Comparison of ENCODE assay signal across 1 cellular context in genomic region chr17:8079291-8080207, GRCh38.
TF ChIP-seq lines count a peak whose summit lies in the region.

No MANE protein-coding gene starts in this region.

TF ChIP-seq in HepG2, 621 proteins besides CTCF, POLR2A, EP300 and RAD21 (continued from another document and continues in another):
- TF ChIP-seq PAXIP1 (CRISPR knock-in tag; conservative IDR thresholded peaks at IDR 0.05) (peak; percentile 51), ARID4A (CRISPR knock-in tag; IDR thresholded peaks at IDR 0.05; ENCODE audit: borderline replicate concordance) (peak; percentile 31), KDM5B (CRISPR knock-in tag; IDR thresholded peaks at IDR 0.05; ENCODE audit: borderline replicate concordance) (peak; percentile 42), ATF7 (IDR thresholded peaks at IDR 0.05) (no peak), ATF7 (CRISPR knock-in tag; IDR thresholded peaks at IDR 0.05) (no peak), NBN (conservative IDR thresholded peaks at IDR 0.05) (no peak), HOXA3 (CRISPR knock-in tag; IDR thresholded peaks at IDR 0.05) (peak; percentile 71), ADNP (CRISPR knock-in tag; IDR thresholded peaks at IDR 0.05) (no peak), ZBTB26 (CRISPR knock-in tag; IDR thresholded peaks at IDR 0.05; ENCODE audit: borderline replicate concordance) (no peak), FLYWCH1 (CRISPR knock-in tag; IDR thresholded peaks at IDR 0.05) (0 out of 2 replicates have a peak, but pooled peaks have one; percentile 54), ZNF615 (CRISPR knock-in tag; IDR thresholded peaks at IDR 0.05; ENCODE audit: borderline replicate concordance) (no peak), ESRRA (CRISPR knock-in tag; IDR thresholded peaks at IDR 0.05; ENCODE audit: low read depth) (peak; percentile 23; the same call in 1 of the 2 replicates), ZNF160 (CRISPR knock-in tag; IDR thresholded peaks at IDR 0.05) (0 out of 2 replicates have a peak, but pooled peaks have one; percentile 18), ARHGAP35 (CRISPR knock-in tag; IDR thresholded peaks at IDR 0.05; ENCODE audit: borderline replicate concordance) (no peak), CENPBD1 (CRISPR knock-in tag; IDR thresholded peaks at IDR 0.05; ENCODE audit: borderline replicate concordance, low read depth) (no peak), MED1 (CRISPR knock-in tag; IDR thresholded peaks at IDR 0.05) (peak; percentile 48), ZNF687 (CRISPR knock-in tag; IDR thresholded peaks at IDR 0.05) (peak; percentile 89), SOX6 (IDR thresholded peaks at IDR 0.05) (no peak), SOX6 (CRISPR knock-in tag; IDR thresholded peaks at IDR 0.05) (peak; percentile 38; the same call in 1 of the 2 replicates), ZNF709 (CRISPR knock-in tag; IDR thresholded peaks at IDR 0.05) (no peak), FOSL2 (CRISPR knock-in tag; IDR thresholded peaks at IDR 0.05) (peak; percentile 38; the same call in 1 of the 2 replicates), SP4 (CRISPR knock-in tag; IDR thresholded peaks at IDR 0.05) (peak; percentile 51; the same call in 1 of the 2 replicates), ZNF510 (CRISPR knock-in tag; IDR thresholded peaks at IDR 0.05; ENCODE audit: low read depth) (no peak), ELF1 (CRISPR knock-in tag; IDR thresholded peaks at IDR 0.05) (peak; percentile 68), MAX (IDR thresholded peaks at IDR 0.05) (peak; percentile 59), ZNF644 (CRISPR knock-in tag; IDR thresholded peaks at IDR 0.05; ENCODE audit: low read depth) (0 out of 2 replicates have a peak, but pooled peaks have one; percentile 7), KDM3A (CRISPR knock-in tag; IDR thresholded peaks at IDR 0.05; ENCODE audit: low read depth) (peak; percentile 39; the same call in 1 of the 2 replicates), PBX2 (CRISPR knock-in tag; IDR thresholded peaks at IDR 0.05) (no peak), ZNF766 (CRISPR knock-in tag; IDR thresholded peaks at IDR 0.05; ENCODE audit: borderline replicate concordance) (no peak), ZNF790 (CRISPR knock-in tag; IDR thresholded peaks at IDR 0.05; ENCODE audit: borderline replicate concordance) (no peak), PRPF4 (IDR thresholded peaks at IDR 0.05; ENCODE audit: low read depth, low read length, poor library complexity, severe bottlenecking) (no peak), ZSCAN31 (CRISPR knock-in tag; IDR thresholded peaks at IDR 0.05; ENCODE audit: low read depth) (peak; percentile 61)
- TF ChIP-seq, protein P1, sequence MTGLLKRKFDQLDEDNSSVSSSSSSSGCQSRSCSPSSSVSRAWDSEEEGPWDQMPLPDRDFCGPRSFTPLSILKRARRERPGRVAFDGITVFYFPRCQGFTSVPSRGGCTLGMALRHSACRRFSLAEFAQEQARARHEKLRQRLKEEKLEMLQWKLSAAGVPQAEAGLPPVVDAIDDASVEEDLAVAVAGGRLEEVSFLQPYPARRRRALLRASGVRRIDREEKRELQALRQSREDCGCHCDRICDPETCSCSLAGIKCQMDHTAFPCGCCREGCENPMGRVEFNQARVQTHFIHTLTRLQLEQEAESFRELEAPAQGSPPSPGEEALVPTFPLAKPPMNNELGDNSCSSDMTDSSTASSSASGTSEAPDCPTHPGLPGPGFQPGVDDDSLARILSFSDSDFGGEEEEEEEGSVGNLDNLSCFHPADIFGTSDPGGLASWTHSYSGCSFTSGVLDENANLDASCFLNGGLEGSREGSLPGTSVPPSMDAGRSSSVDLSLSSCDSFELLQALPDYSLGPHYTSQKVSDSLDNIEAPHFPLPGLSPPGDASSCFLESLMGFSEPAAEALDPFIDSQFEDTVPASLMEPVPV (CRISPR knock-in tag; IDR thresholded peaks at IDR 0.05), result peak; percentile 33; the same call in 1 of the 2 replicates
- TF ChIP-seq, protein P2, sequence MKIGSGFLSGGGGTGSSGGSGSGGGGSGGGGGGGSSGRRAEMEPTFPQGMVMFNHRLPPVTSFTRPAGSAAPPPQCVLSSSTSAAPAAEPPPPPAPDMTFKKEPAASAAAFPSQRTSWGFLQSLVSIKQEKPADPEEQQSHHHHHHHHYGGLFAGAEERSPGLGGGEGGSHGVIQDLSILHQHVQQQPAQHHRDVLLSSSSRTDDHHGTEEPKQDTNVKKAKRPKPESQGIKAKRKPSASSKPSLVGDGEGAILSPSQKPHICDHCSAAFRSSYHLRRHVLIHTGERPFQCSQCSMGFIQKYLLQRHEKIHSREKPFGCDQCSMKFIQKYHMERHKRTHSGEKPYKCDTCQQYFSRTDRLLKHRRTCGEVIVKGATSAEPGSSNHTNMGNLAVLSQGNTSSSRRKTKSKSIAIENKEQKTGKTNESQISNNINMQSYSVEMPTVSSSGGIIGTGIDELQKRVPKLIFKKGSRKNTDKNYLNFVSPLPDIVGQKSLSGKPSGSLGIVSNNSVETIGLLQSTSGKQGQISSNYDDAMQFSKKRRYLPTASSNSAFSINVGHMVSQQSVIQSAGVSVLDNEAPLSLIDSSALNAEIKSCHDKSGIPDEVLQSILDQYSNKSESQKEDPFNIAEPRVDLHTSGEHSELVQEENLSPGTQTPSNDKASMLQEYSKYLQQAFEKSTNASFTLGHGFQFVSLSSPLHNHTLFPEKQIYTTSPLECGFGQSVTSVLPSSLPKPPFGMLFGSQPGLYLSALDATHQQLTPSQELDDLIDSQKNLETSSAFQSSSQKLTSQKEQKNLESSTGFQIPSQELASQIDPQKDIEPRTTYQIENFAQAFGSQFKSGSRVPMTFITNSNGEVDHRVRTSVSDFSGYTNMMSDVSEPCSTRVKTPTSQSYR (CRISPR knock-in tag; IDR thresholded peaks at IDR 0.05; ENCODE audit: borderline replicate concordance), result peak; percentile 60; the same call in 1 of the 2 replicates
- TF ChIP-seq, protein P3, sequence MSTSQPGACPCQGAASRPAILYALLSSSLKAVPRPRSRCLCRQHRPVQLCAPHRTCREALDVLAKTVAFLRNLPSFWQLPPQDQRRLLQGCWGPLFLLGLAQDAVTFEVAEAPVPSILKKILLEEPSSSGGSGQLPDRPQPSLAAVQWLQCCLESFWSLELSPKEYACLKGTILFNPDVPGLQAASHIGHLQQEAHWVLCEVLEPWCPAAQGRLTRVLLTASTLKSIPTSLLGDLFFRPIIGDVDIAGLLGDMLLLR (CRISPR knock-in tag; IDR thresholded peaks at IDR 0.05), result peak; percentile 30; the same call in 1 of the 2 replicates
- TF ChIP-seq, protein P4, sequence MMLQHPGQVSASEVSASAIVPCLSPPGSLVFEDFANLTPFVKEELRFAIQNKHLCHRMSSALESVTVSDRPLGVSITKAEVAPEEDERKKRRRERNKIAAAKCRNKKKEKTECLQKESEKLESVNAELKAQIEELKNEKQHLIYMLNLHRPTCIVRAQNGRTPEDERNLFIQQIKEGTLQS (CRISPR knock-in tag; IDR thresholded peaks at IDR 0.05), result no peak
